ENCODE assay signal across 8 cellular contexts in the genomic region with DNA sequence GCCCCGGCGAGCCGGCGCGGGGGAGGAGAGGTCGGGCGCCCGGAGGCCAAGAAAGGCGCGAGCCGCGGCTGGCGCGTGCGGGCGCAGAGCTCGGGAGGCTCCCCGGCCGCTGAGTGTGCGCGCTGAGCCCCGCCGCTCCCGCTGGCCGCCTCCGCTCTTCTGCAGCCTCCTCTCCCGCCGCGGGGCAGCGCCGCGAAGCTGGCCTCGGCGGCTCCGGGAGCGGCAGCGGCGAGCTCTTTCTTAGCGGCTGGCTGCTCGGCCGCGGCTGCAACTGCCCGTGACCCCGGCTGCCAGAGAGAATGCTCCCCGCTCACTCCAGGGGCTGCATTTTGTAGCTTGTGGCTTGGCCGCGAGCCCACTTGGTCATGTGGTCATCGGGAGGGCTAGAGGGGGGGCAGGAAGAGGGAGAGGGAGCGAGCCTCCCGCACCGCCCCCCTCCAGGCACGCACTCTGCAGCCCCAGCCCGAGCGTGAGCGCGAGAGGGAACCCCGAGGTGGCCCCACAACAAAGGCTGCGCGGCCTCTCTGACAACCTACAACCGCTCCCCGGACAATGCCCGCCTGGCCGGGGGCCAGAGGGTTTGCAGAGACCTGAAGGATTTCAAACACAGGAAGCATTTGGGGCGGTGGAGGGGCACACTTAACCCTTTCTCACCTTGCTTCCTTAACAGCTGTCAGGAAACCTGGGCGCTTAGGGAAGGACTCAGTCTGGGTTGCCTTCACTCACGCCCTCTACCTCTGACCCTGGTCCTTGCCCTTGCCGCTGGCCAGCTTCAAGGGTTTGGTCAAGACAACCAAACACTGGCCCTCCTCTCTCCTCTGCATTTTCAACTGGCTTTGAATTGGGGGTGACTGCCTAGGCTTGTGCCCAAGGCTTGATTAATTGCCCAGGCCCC. TPM values are rescaled to one million over a fixed set of nuclear protein-coding genes. Genes with fewer than 3 reads are reported as not detected.
DNase-seq lines count a peak whose midpoint lies in the region; ATAC-seq and TF ChIP-seq lines count a peak whose summit lies in the region.

A gene with protein sequence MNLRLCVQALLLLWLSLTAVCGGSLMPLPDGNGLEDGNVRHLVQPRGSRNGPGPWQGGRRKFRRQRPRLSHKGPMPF (minus strand): TSS at position 305 of the 895 bp plus-strand sequence. CDS start 326 bp downstream, outside the sequence.

- no peaks in the 10 kb centered on the region for H3K36me3 Mint-ChIP-seq in CD8-positive, alpha-beta T cell
- no peaks in the 10 kb centered on the region for H3K36me3 Mint-ChIP-seq in activated naive CD4-positive, alpha-beta T cell treated with anti-CD3 and anti-CD28 coated beads, Interleukin-2, amount 50 U/mL, for 72 hours

- peaks cover 12% of the 10 kb centered on the region for H3K27me3 Mint-ChIP-seq in CD8-positive, alpha-beta T cell (ENCODE audit: low read depth)

- H3K27ac Mint-ChIP-seq in CD8-positive, alpha-beta T cell: no peak within 1 kb of the TSS
- H3K27ac Mint-ChIP-seq in activated naive CD4-positive, alpha-beta T cell treated with anti-CD3 and anti-CD28 coated beads, Interleukin-2, amount 50 U/mL, for 72 hours: no peak within 1 kb of the TSS

- no peak within 1 kb of the TSS for H3K27ac ChIP-seq in CD8-positive, alpha-beta T cell (ENCODE audit: low read depth, low read length)
- H3K27ac ChIP-seq in cardiac muscle cell (no peak within 1 kb of the TSS), parathyroid adenoma (no peak within 1 kb of the TSS)

- H3K4me3 Mint-ChIP-seq in CD8-positive, alpha-beta T cell: peak within 1 kb of the TSS; percentile 68

- no peaks in the 10 kb centered on the region for H3K9me3 ChIP-seq in CD8-positive, alpha-beta T cell (ENCODE audit: low read length)
- H3K9me3 ChIP-seq in cardiac muscle cell (ENCODE audit: low read depth) (no peaks in the 10 kb centered on the region), parathyroid adenoma (ENCODE audit: control insufficient read depth, low read length) (no peaks in the 10 kb centered on the region)

- H3K36me3 ChIP-seq in CD8-positive, alpha-beta T cell (ENCODE audit: insufficient read depth, low read length): no peaks in the 10 kb centered on the region
- H3K36me3 ChIP-seq in cardiac muscle cell: no peaks in the 10 kb centered on the region
- no peaks in the 10 kb centered on the region for H3K36me3 ChIP-seq in parathyroid adenoma (ENCODE audit: control insufficient read depth, insufficient read depth, low read length)

- peak; percentile 17 for ATAC-seq in CD8-positive, alpha-beta T cell
- ATAC-seq in GM19463 (IDR thresholded peaks at IDR 0.05; ENCODE audit: unreplicated experiment) (peak; percentile 30), HG02588 (IDR thresholded peaks at IDR 0.05; ENCODE audit: unreplicated experiment) (no peak), GM21526 (IDR thresholded peaks at IDR 0.05; ENCODE audit: low FRiP score, unreplicated experiment) (no peak)
- ATAC-seq in activated naive CD4-positive, alpha-beta T cell treated with anti-CD3 and anti-CD28 coated beads, Interleukin-2, amount 50 U/mL, for 72 hours: peak; percentile 69 to 75

- H3K27me3 ChIP-seq in CD8-positive, alpha-beta T cell (ENCODE audit: insufficient read depth, low read length): no peaks in the 10 kb centered on the region
- H3K27me3 ChIP-seq in cardiac muscle cell (peaks cover 52% of the 10 kb centered on the region), parathyroid adenoma (ENCODE audit: control insufficient read depth, insufficient read depth, low read length) (no peaks in the 10 kb centered on the region)

- no peaks in the 10 kb centered on the region for H3K9me3 Mint-ChIP-seq in CD8-positive, alpha-beta T cell
- no peaks in the 10 kb centered on the region for H3K9me3 Mint-ChIP-seq in activated naive CD4-positive, alpha-beta T cell treated with anti-CD3 and anti-CD28 coated beads, Interleukin-2, amount 50 U/mL, for 72 hours

- POLR2A ChIA-PET in CD8-positive, alpha-beta T cell (lab: Charles Lee): no interaction called here

- TF ChIP-seq CTCF in CD8-positive, alpha-beta T cell (IDR thresholded peaks at IDR 0.05): no peak
- TF ChIP-seq CTCF in cardiac muscle cell (IDR thresholded peaks at IDR 0.05; ENCODE audit: low read depth, low read length) (no peak), parathyroid adenoma (IDR thresholded peaks at IDR 0.05) (no peak)

- H3K4me3 ChIP-seq in CD8-positive, alpha-beta T cell (ENCODE audit: low read depth, low read length): peak within 1 kb of the TSS; percentile 15
- H3K4me3 ChIP-seq in cardiac muscle cell: peak within 1 kb of the TSS; percentile 47
- H3K4me3 ChIP-seq in parathyroid adenoma (ENCODE audit: low read depth, low read length): peak within 1 kb of the TSS; percentile 18

- H2AFZ ChIP-seq in parathyroid adenoma: peak within 1 kb of the TSS; percentile 56

- no peak within 1 kb of the TSS for H3K9ac ChIP-seq in parathyroid adenoma

- CTCF ChIA-PET in CD8-positive, alpha-beta T cell (lab: Charles Lee): interaction anchor here (0.8 to 2.7 kb wide), 8 partner anchors 11 to 270 kb away, joined by 3 to 15 read pairs (median 4); a partner anchor contains a TSS

- intact Hi-C loops in CD8-positive, alpha-beta T cell (cut with DNase I, micrococcal nuclease): loop anchor here in 1 of 2 experiments (2.0 kb wide), 1 partner anchor 168 kb away; no protein-coding TSS in a partner anchor

- H3K79me2 ChIP-seq in parathyroid adenoma: no peaks in the 10 kb centered on the region

- peaks cover 10% of the 10 kb centered on the region for H3K4me1 ChIP-seq in CD8-positive, alpha-beta T cell (ENCODE audit: insufficient read depth, low read length)
- H3K4me1 ChIP-seq in cardiac muscle cell (ENCODE audit: low read depth) (no peaks in the 10 kb centered on the region), parathyroid adenoma (peaks cover 7% of the 10 kb centered on the region)

- H3K4me2 ChIP-seq in parathyroid adenoma (ENCODE audit: low read length): peak within 1 kb of the TSS; percentile 63

- DNase-seq in CD8-positive, alpha-beta T cell: no peak
- DNase-seq in NCI-H1092 (lab: John Stamatoyannopoulos, UW) (peak; percentile 51), cardiac muscle cell (ENCODE audit: low read depth in 1 of 2, low spot score in 1 of 2) (peak; percentile 57 to 73)
- no peak for DNase-seq in activated naive CD4-positive, alpha-beta T cell treated with anti-CD3 and anti-CD28 coated beads, Interleukin-2, amount 50 U/mL, for 72 hours (ENCODE audit: low spot score in 2 of 2)

- peaks cover 7% of the 10 kb centered on the region for H3K4me1 Mint-ChIP-seq in CD8-positive, alpha-beta T cell (ENCODE audit: low read depth)

RNA-seq across cellular contexts. Expression of the gene that starts here (rescaled TPM):
- total RNA-seq in CD8-positive, alpha-beta T cell: not detected
- 1 to 10 TPM in 1 of 2 donors, not detected in 1; 2.0 TPM for total RNA-seq in activated naive CD4-positive, alpha-beta T cell treated with anti-CD3 and anti-CD28 coated beads, Interleukin-2, amount 50 U/mL, for 72 hours
- 0.45 and 0.88 TPM in 2 replicates for total RNA-seq in cardiac muscle cell
- 1.1 TPM in 1 of 2 replicates, not detected in the other for polyA plus RNA-seq in cardiac muscle cell

Comparison
In these comparisons a context has a peak if more than half of its experiments do, and no peak if none do; other contexts are left out.
1. Peak in ATAC-seq and H3K4me3 ChIP-seq in CD8-positive, alpha-beta T cell; RNA of the gene not detected or under 1 TPM.
2. ATAC-seq: peak in GM19463 (single experiment) and activated naive CD4-positive, alpha-beta T cell treated with anti-CD3 and anti-CD28 coated beads, Interleukin-2, amount 50 U/mL, for 72 hours (2 of 2); none in HG02588 (single experiment) and GM21526 (single experiment).
3. DNase-seq: peak in NCI-H1092 (single experiment) and cardiac muscle cell (2 of 2); none in CD8-positive, alpha-beta T cell (0 of 7) and activated naive CD4-positive, alpha-beta T cell treated with anti-CD3 and anti-CD28 coated beads, Interleukin-2, amount 50 U/mL, for 72 hours (0 of 2).
4. Peak in every context shown above with its lines, with median percentiles within 50 percentile points of each other: H3K4me3 ChIP-seq.